ENCODE assay signal across 30 cellular contexts in the genomic region with DNA sequence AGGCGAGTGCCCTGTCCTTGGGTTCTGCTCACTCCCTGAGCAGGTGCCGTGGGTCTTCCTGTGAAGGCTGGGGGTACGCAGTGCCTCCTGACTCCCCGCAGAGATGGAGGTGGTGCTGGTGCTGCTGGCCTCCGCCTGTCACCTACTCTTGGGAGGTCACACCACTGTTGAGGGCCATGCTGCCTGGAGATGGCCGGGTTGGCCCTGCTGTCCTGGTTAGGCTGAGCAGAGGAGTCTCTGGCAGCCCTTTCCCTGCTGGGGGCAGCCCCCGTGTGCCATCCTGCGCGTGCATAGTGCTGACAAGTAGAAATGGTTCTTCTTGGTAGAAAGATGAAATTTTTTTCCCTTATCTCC. TPM values are rescaled to one million over a fixed set of nuclear protein-coding genes. Genes with fewer than 3 reads are reported as not detected.
"Had no signal": no experiment of that assay in that cellular context is flagged by ENCODE, and none has a peak within 500 bp of the region (broad histone marks: within the 10 kb centered on the region; RNA-seq: fewer than 3 reads in every experiment).

No MANE protein-coding gene starts in this region.

- H3K9me3 ChIP-seq: left lung, lower lobe of right lung, pancreas, prostate gland, sigmoid colon, tibial nerve, upper lobe of left lung had no signal

- H3K4me1 ChIP-seq: neural progenitor cell, pancreas, sigmoid colon had no signal

- FAIRE-seq: pancreas had no signal

- H3K9ac ChIP-seq: neural progenitor cell had no signal

- H3K27ac ChIP-seq: left lung, lower lobe of right lung, neural progenitor cell, pancreas, sigmoid colon, tibial nerve had no signal

- H3K4me2 ChIP-seq: neural progenitor cell, smooth muscle cell had no signal

- DNase-seq: head of caudate nucleus; hypothalamus; mammary epithelial cell; mesenchymal stem cell; naive B cell; natural killer cell; nephron progenitor cell; posterior cingulate gyrus; retina; sigmoid colon; stimulated activated CD4-positive, alpha-beta T cell treated with anti-CD3 and anti-CD28 coated beads, Interleukin-1b, Interleukin-23, amount 100 ng/mL, for 48 hours; stimulated activated CD4-positive, alpha-beta T cell treated with anti-CD3 and anti-CD28 coated beads, Interleukin-2, amount 100 ng/mL, for 48 hours; stimulated activated CD4-positive, alpha-beta T cell treated with anti-CD3 and anti-CD28 coated beads, Interleukin-4, amount 100 ng/mL, for 4 hours; stimulated activated CD8-positive, alpha-beta memory T cell treated with anti-CD3 and anti-CD28 coated beads, Interleukin-4, amount 100 ng/mL, for 48 hours; stimulated activated naive CD4-positive, alpha-beta T cell treated with Interleukin-2 at 50 U/mL for 16 hours; stimulated activated naive CD8-positive, alpha-beta T cell treated with anti-CD3 and anti-CD28 coated beads, Interleukin-15, amount 100 ng/mL, for 72 hours; substantia nigra had no signal

- H3K36me3 ChIP-seq: neural progenitor cell had no signal

- H3K27me3 ChIP-seq: left lung, neural progenitor cell, pancreas, sigmoid colon, tibial nerve, upper lobe of left lung had no signal

- H3K4me3 ChIP-seq: left lung, lower lobe of right lung, neural progenitor cell, pancreas, prostate gland, sigmoid colon, smooth muscle cell, tibial nerve, upper lobe of left lung had no signal

- ATAC-seq: stimulated activated memory B cell treated with anti-CD40 and anti-IgM and Interleukin-4, amounts not matched to agents 10 μg/mL and 1 μg/mL and 100 μg/mL, for 72 hours; stimulated activated naive CD8-positive, alpha-beta T cell treated with anti-CD3 and anti-CD28 coated beads, Interleukin-15, amount 100 ng/mL, for 72 hours had no signal

- H2AFZ ChIP-seq: neural progenitor cell had no signal

RNA-seq across cellular contexts. Expression of a gene that starts 49.6 kb away (rescaled TPM):
- total RNA-seq: kidney epithelial cell, left lung, natural killer cell, omental fat pad, right cardiac atrium, sigmoid colon, smooth muscle cell, urinary bladder had no signal
- polyA plus RNA-seq: mammary epithelial cell, smooth muscle cell, urinary bladder had no signal
